ENCODE assay signal across 1 cellular context in the genomic region with DNA sequence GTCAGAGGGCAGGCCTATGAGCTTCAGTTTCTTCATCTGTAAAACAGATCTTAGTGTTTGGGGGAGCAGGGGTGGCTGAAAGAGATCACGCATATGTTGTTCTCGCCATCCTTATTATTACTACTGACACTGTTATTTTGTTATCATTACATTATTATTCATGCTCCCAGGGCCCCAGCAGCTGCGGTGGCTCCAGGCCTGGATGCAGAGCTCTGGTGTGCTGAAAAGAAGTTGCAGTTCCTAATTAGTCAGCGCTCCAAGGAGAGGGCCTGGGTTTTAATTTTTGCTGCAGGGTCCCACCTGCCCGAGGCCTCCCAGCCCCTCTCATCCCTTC.
TF ChIP-seq lines count a peak whose summit lies in the region.

No MANE protein-coding gene starts in this region.

TF ChIP-seq in GM12878, 131 proteins besides CTCF, POLR2A, EP300 and RAD21 (continued from another document):
- TF ChIP-seq, protein P1, sequence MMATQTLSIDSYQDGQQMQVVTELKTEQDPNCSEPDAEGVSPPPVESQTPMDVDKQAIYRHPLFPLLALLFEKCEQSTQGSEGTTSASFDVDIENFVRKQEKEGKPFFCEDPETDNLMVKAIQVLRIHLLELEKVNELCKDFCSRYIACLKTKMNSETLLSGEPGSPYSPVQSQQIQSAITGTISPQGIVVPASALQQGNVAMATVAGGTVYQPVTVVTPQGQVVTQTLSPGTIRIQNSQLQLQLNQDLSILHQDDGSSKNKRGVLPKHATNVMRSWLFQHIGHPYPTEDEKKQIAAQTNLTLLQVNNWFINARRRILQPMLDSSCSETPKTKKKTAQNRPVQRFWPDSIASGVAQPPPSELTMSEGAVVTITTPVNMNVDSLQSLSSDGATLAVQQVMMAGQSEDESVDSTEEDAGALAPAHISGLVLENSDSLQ (IDR thresholded peaks at IDR 0.05): no peak
- TF ChIP-seq NBN (IDR thresholded peaks at IDR 0.05): peak; percentile 26; the same call in 1 of the 2 replicates
- no peak for TF ChIP-seq NFXL1 (IDR thresholded peaks at IDR 0.05; ENCODE audit: borderline replicate concordance)
- TF ChIP-seq, protein P2, sequence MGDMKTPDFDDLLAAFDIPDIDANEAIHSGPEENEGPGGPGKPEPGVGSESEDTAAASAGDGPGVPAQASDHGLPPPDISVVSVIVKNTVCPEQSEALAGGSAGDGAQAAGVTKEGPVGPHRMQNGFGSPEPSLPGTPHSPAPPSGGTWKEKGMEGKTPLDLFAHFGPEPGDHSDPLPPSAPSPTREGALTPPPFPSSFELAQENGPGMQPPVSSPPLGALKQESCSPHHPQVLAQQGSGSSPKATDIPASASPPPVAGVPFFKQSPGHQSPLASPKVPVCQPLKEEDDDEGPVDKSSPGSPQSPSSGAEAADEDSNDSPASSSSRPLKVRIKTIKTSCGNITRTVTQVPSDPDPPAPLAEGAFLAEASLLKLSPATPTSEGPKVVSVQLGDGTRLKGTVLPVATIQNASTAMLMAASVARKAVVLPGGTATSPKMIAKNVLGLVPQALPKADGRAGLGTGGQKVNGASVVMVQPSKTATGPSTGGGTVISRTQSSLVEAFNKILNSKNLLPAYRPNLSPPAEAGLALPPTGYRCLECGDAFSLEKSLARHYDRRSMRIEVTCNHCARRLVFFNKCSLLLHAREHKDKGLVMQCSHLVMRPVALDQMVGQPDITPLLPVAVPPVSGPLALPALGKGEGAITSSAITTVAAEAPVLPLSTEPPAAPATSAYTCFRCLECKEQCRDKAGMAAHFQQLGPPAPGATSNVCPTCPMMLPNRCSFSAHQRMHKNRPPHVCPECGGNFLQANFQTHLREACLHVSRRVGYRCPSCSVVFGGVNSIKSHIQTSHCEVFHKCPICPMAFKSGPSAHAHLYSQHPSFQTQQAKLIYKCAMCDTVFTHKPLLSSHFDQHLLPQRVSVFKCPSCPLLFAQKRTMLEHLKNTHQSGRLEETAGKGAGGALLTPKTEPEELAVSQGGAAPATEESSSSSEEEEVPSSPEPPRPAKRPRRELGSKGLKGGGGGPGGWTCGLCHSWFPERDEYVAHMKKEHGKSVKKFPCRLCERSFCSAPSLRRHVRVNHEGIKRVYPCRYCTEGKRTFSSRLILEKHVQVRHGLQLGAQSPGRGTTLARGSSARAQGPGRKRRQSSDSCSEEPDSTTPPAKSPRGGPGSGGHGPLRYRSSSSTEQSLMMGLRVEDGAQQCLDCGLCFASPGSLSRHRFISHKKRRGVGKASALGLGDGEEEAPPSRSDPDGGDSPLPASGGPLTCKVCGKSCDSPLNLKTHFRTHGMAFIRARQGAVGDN (IDR thresholded peaks at IDR 0.05): no peak
- TF ChIP-seq CHD2 (IDR thresholded peaks at IDR 0.05; ENCODE audit: borderline replicate concordance, low read depth, low read length): 0 out of 2 replicates have a peak, but pooled peaks have one; percentile 21
- TF ChIP-seq TCF3 (IDR thresholded peaks at IDR 0.05; ENCODE audit: borderline replicate concordance, insufficient read depth, low read depth, low read length): 0 out of 2 replicates have a peak, but pooled peaks have one; percentile 36
- peak; percentile 17; the same call in 1 of the 2 replicates for TF ChIP-seq NR2F1 (conservative IDR thresholded peaks at IDR 0.05)
- TF ChIP-seq, protein P3, sequence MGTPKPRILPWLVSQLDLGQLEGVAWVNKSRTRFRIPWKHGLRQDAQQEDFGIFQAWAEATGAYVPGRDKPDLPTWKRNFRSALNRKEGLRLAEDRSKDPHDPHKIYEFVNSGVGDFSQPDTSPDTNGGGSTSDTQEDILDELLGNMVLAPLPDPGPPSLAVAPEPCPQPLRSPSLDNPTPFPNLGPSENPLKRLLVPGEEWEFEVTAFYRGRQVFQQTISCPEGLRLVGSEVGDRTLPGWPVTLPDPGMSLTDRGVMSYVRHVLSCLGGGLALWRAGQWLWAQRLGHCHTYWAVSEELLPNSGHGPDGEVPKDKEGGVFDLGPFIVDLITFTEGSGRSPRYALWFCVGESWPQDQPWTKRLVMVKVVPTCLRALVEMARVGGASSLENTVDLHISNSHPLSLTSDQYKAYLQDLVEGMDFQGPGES (IDR thresholded peaks at IDR 0.05): no peak
